ENCODE assay signal across 1 cellular context in the genomic region with DNA sequence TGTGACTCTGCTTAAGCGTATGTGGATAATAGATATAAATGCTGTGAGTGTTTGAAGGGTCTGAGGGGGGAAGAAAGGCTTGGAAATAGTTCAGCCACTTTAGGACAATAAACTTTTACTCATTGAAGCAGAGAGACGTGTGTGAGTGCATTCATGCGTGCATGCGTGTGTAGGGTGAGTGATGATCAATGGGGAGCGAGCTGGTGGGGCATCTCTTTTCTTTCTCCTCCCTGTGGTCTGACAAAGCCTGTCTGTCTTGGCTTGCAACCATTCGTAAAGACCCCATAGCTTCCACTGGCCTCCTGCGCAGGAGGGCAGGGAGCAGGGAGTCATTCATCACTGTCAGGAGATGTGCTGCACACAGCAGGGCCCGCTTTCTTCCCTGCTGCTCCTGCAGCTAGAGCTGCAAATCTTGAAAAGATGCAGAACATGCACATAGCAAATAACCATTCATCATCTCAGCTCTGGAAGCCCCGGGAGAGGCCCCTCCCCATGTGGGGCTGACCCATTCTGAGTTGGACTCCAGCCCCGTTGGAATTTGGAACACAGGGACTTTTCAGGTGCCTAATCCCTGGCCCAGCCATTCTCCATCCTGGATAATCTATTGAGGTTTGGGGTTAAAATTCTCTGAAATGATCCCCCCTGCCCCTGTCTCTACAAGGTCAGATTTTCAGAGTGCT.
TF ChIP-seq lines count a peak whose summit lies in the region.

No MANE protein-coding gene starts in this region.

TF ChIP-seq in K562, 482 proteins besides CTCF, POLR2A, EP300 and RAD21 (continued from another document):
- TF ChIP-seq, protein P1, sequence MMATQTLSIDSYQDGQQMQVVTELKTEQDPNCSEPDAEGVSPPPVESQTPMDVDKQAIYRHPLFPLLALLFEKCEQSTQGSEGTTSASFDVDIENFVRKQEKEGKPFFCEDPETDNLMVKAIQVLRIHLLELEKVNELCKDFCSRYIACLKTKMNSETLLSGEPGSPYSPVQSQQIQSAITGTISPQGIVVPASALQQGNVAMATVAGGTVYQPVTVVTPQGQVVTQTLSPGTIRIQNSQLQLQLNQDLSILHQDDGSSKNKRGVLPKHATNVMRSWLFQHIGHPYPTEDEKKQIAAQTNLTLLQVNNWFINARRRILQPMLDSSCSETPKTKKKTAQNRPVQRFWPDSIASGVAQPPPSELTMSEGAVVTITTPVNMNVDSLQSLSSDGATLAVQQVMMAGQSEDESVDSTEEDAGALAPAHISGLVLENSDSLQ (IDR thresholded peaks at IDR 0.05), result peak; percentile 55; the same call in 1 of the 2 replicates
